26 cellular contexts compared by ENCODE assay signal in genomic region chr11:66471142-66471541, GRCh38. TPM values are rescaled to one million over a fixed set of nuclear protein-coding genes. Genes with fewer than 3 reads are reported as not detected.
DNase-seq lines count a peak whose midpoint lies in the region; ATAC-seq, FAIRE-seq and TF ChIP-seq lines count a peak whose summit lies in the region.
"Had no signal": no experiment of that assay in that cellular context is flagged by ENCODE, and none has a peak within 500 bp of the region (broad histone marks: within the 10 kb centered on the region; RNA-seq: fewer than 3 reads in every experiment).

No MANE protein-coding gene starts in this region.

- ATAC-seq in activated T-helper 17 cell treated with anti-CD3 and anti-CD28 coated beads, Interleukin-2, amount 50 U/mL, for 72 hours (replicated peaks), result no peak
- ATAC-seq in stimulated activated memory B cell treated with anti-CD40 and anti-IgM and Interleukin-4, amounts not matched to agents 10 μg/mL and 1 μg/mL and 100 μg/mL, for 72 hours, result no peak
- ATAC-seq: CD8-positive, alpha-beta T cell; HCT116; HepG2 had no signal

- TF ChIP-seq CTCF in kidney (IDR thresholded peaks at IDR 0.05; ENCODE audit: borderline replicate concordance, extremely low read depth, insufficient read depth), result no peak
- TF ChIP-seq CTCF in Calu3 (IDR thresholded peaks at IDR 0.05; ENCODE audit: unreplicated experiment), result no peak

- intact Hi-C loops in kidney (cut with DNase I), result no loop called here
- intact Hi-C loops in Calu3 (cut with micrococcal nuclease; ENCODE audit: unreplicated experiment), result no loop called here

- no TSS peak for BruUV-seq in Calu3 (replicated peaks; lab: Mats Ljungman, UMichigan)

- H3K4me3 Mint-ChIP-seq in activated CD4-positive, alpha-beta T cell treated with anti-CD3 and anti-CD28 coated beads, Interleukin-2, amount 10 ng/mL, durations not matched to agents 7 days and 5 days, result no peak overlapping the region
- no peak overlapping the region for H3K4me3 Mint-ChIP-seq in activated T-helper 17 cell treated with anti-CD3 and anti-CD28 coated beads, Interleukin-2, amount 50 U/mL, for 72 hours
- H3K4me3 Mint-ChIP-seq in stimulated activated memory B cell treated with anti-CD40 and anti-IgM and Interleukin-4, amounts not matched to agents 10 μg/mL and 1 μg/mL and 100 μg/mL, for 72 hours, result no peak overlapping the region
- H3K4me3 Mint-ChIP-seq in Calu3 (ENCODE audit: low read depth, unreplicated experiment), result no peak overlapping the region
- H3K4me3 Mint-ChIP-seq: CD14-positive monocyte; CD8-positive, alpha-beta T cell; HFFc6 had no signal

- H3K9ac ChIP-seq in kidney (ENCODE audit: low read length in 2 of 2), result no peak overlapping the region
- H3K9ac ChIP-seq: BLaER1 had no signal

- no peaks in the 10 kb centered on the region for H3K9me3 Mint-ChIP-seq in activated CD4-positive, alpha-beta T cell treated with anti-CD3 and anti-CD28 coated beads, Interleukin-2, amount 10 ng/mL, durations not matched to agents 7 days and 5 days
- H3K9me3 Mint-ChIP-seq in activated T-helper 17 cell treated with anti-CD3 and anti-CD28 coated beads, Interleukin-2, amount 50 U/mL, for 72 hours, result no peaks in the 10 kb centered on the region
- no peaks in the 10 kb centered on the region for H3K9me3 Mint-ChIP-seq in stimulated activated memory B cell treated with anti-CD40 and anti-IgM and Interleukin-4, amounts not matched to agents 10 μg/mL and 1 μg/mL and 100 μg/mL, for 72 hours
- no peaks in the 10 kb centered on the region for H3K9me3 Mint-ChIP-seq in Calu3 (ENCODE audit: low read depth, unreplicated experiment)
- H3K9me3 Mint-ChIP-seq: CD14-positive monocyte; CD8-positive, alpha-beta T cell; HFFc6; IgD-negative memory B cell had no signal

- H3K36me3 ChIP-seq in kidney (ENCODE audit: control insufficient read depth in 1 of 2, insufficient read depth in 2 of 2, low read length in 2 of 2), result peaks cover 5 to 6% of the 10 kb centered on the region in 2 donors

- FAIRE-seq in kidney (lab: Jason Lieb, UNC), result no peak
- FAIRE-seq: GM12892, GM18507, HepG2 had no signal

- peak overlapping the region; percentile 60 for H3K27ac Mint-ChIP-seq in activated CD4-positive, alpha-beta T cell treated with anti-CD3 and anti-CD28 coated beads, Interleukin-2, amount 10 ng/mL, durations not matched to agents 7 days and 5 days
- peak overlapping the region; percentile 31 for H3K27ac Mint-ChIP-seq in activated T-helper 17 cell treated with anti-CD3 and anti-CD28 coated beads, Interleukin-2, amount 50 U/mL, for 72 hours
- H3K27ac Mint-ChIP-seq in stimulated activated memory B cell treated with anti-CD40 and anti-IgM and Interleukin-4, amounts not matched to agents 10 μg/mL and 1 μg/mL and 100 μg/mL, for 72 hours, result peak overlapping the region; percentile 28
- H3K27ac Mint-ChIP-seq in Calu3 (ENCODE audit: unreplicated experiment), result no peak overlapping the region
- H3K27ac Mint-ChIP-seq: CD8-positive, alpha-beta T cell; HFFc6; IgD-negative memory B cell had no signal

- H3K36me3 Mint-ChIP-seq in activated CD4-positive, alpha-beta T cell treated with anti-CD3 and anti-CD28 coated beads, Interleukin-2, amount 10 ng/mL, durations not matched to agents 7 days and 5 days (ENCODE audit: low read depth), result no peaks in the 10 kb centered on the region
- H3K36me3 Mint-ChIP-seq in activated T-helper 17 cell treated with anti-CD3 and anti-CD28 coated beads, Interleukin-2, amount 50 U/mL, for 72 hours (ENCODE audit: low read depth), result peaks cover 20% of the 10 kb centered on the region
- peaks cover 6% of the 10 kb centered on the region for H3K36me3 Mint-ChIP-seq in stimulated activated memory B cell treated with anti-CD40 and anti-IgM and Interleukin-4, amounts not matched to agents 10 μg/mL and 1 μg/mL and 100 μg/mL, for 72 hours
- H3K36me3 Mint-ChIP-seq in Calu3 (ENCODE audit: insufficient read depth, unreplicated experiment), result peaks cover 29% of the 10 kb centered on the region

- H3K27ac ChIP-seq in kidney (ENCODE audit: low read depth in 2 of 2, low read length in 2 of 2), result no peak overlapping the region
- H3K27ac ChIP-seq: 22Rv1, BLaER1 had no signal

- H3K4me3 ChIP-seq in kidney (ENCODE audit: low read length in 2 of 2), result no peak overlapping the region
- H3K4me3 ChIP-seq: BLaER1 had no signal

- POLR2A ChIA-PET in activated CD4-positive, alpha-beta T cell treated with anti-CD3 and anti-CD28 coated beads, Interleukin-2, amount 10 ng/mL, durations not matched to agents 7 days and 5 days (lab: Charles Lee), result no interaction called here

- no peaks in the 10 kb centered on the region for H3K9me3 ChIP-seq in kidney (ENCODE audit: control insufficient read depth in 1 of 2, low read length in 2 of 2)
- H3K9me3 ChIP-seq: BLaER1 had no signal

- CTCF ChIA-PET in activated CD4-positive, alpha-beta T cell treated with anti-CD3 and anti-CD28 coated beads, Interleukin-2, amount 10 ng/mL, durations not matched to agents 7 days and 5 days (lab: Charles Lee), result interaction anchor here (0.6 to 2.1 kb wide), 5 partner anchors 8 to 188 kb away, joined by 3 to 8 read pairs (median 4); partner anchors contain the start of gene DPP3
- CTCF ChIA-PET in Calu3 (lab: Charles Lee), result interaction anchor here (1.2 kb wide), 1 partner anchor 9 kb away, joined by 4 read pairs; the partner anchor contains the start of gene DPP3

- peaks cover 2% of the 10 kb centered on the region for H3K27me3 Mint-ChIP-seq in activated CD4-positive, alpha-beta T cell treated with anti-CD3 and anti-CD28 coated beads, Interleukin-2, amount 10 ng/mL, durations not matched to agents 7 days and 5 days
- no peaks in the 10 kb centered on the region for H3K27me3 Mint-ChIP-seq in activated T-helper 17 cell treated with anti-CD3 and anti-CD28 coated beads, Interleukin-2, amount 50 U/mL, for 72 hours
- no peaks in the 10 kb centered on the region for H3K27me3 Mint-ChIP-seq in stimulated activated memory B cell treated with anti-CD40 and anti-IgM and Interleukin-4, amounts not matched to agents 10 μg/mL and 1 μg/mL and 100 μg/mL, for 72 hours
- no peaks in the 10 kb centered on the region for H3K27me3 Mint-ChIP-seq in Calu3 (ENCODE audit: unreplicated experiment)
- H3K27me3 Mint-ChIP-seq: IgD-negative memory B cell had no signal

- peaks cover 6 to 8% of the 10 kb centered on the region in 2 donors for H3K4me1 ChIP-seq in kidney (ENCODE audit: control insufficient read depth in 1 of 2, insufficient read depth in 1 of 2, low read depth in 1 of 2, low read length in 2 of 2)

- DNase-seq in activated CD4-positive, alpha-beta T cell treated with anti-CD3 and anti-CD28 coated beads, Interleukin-2, amount 10 ng/mL, durations not matched to agents 7 days and 5 days, result no peak
- DNase-seq in activated CD4-positive, alpha-beta T cell treated with anti-CD3 and anti-CD28 coated beads for 4 hours, result no peak
- DNase-seq in kidney (peak; percentile 70), NCI-H2107 (lab: John Stamatoyannopoulos, UW) (no peak), Calu3 (no peak), NCI-H1048 (lab: John Stamatoyannopoulos, UW) (no peak)
- DNase-seq: CD8-positive, alpha-beta T cell; DMS 273 treated with DMSO at 0.1 percent for 48 hours; DMS53; DND-41; EL; GOT3; H7; HFFc6 had no signal

- H3K4me1 Mint-ChIP-seq in activated CD4-positive, alpha-beta T cell treated with anti-CD3 and anti-CD28 coated beads, Interleukin-2, amount 10 ng/mL, durations not matched to agents 7 days and 5 days, result peaks cover 19% of the 10 kb centered on the region
- H3K4me1 Mint-ChIP-seq in activated T-helper 17 cell treated with anti-CD3 and anti-CD28 coated beads, Interleukin-2, amount 50 U/mL, for 72 hours, result no peaks in the 10 kb centered on the region
- peaks cover 18% of the 10 kb centered on the region for H3K4me1 Mint-ChIP-seq in stimulated activated memory B cell treated with anti-CD40 and anti-IgM and Interleukin-4, amounts not matched to agents 10 μg/mL and 1 μg/mL and 100 μg/mL, for 72 hours
- peaks cover 8% of the 10 kb centered on the region for H3K4me1 Mint-ChIP-seq in Calu3 (ENCODE audit: low read depth, unreplicated experiment)

RNA-seq across cellular contexts. Expression of gene PELI3, which starts 4.4 kb away (rescaled TPM):
- total RNA-seq in activated CD4-positive, alpha-beta T cell treated with anti-CD3 and anti-CD28 coated beads, Interleukin-2, amount 10 ng/mL, durations not matched to agents 7 days and 5 days, result 1 to 10 TPM; 6.7 to 7.2 TPM
- total RNA-seq in activated T-helper 17 cell treated with anti-CD3 and anti-CD28 coated beads, Interleukin-2, amount 50 U/mL, for 72 hours, result 10 to 100 TPM in 1 of 2 donors, 1 to 10 TPM in 1; 8.1 to 17.5 TPM
- 8.1 TPM for total RNA-seq in kidney
- 9.1 TPM for polyA plus RNA-seq in kidney (ENCODE audit: insufficient read depth, low read depth, low replicate concordance)
- 7.6 and 8.1 TPM in 2 replicates for total RNA-seq in Calu3 (2022)

RNA-seq across cellular contexts. Expression of gene DPP3, which starts 9.1 kb away (rescaled TPM):
- 10 to 100 TPM; 78.4 to 82.3 TPM for total RNA-seq in activated CD4-positive, alpha-beta T cell treated with anti-CD3 and anti-CD28 coated beads, Interleukin-2, amount 10 ng/mL, durations not matched to agents 7 days and 5 days
- 100 to 1,000 TPM in 1 of 2 donors, 10 to 100 TPM in 1; 67.9 to 117 TPM for total RNA-seq in activated T-helper 17 cell treated with anti-CD3 and anti-CD28 coated beads, Interleukin-2, amount 50 U/mL, for 72 hours
- total RNA-seq in kidney, result 41.7 TPM
- polyA plus RNA-seq in kidney (ENCODE audit: insufficient read depth, low read depth, low replicate concordance), result 32.9 TPM
- 57.4 and 58.0 TPM in 2 replicates for total RNA-seq in Calu3 (2022)

RNA-seq across cellular contexts. Expression of gene MRPL11, which starts 32.5 kb away (rescaled TPM):
- 10 to 100 TPM; 72.4 to 76.4 TPM for total RNA-seq in activated CD4-positive, alpha-beta T cell treated with anti-CD3 and anti-CD28 coated beads, Interleukin-2, amount 10 ng/mL, durations not matched to agents 7 days and 5 days
- 100 to 1,000 TPM in 1 of 2 donors, 10 to 100 TPM in 1; 56.1 to 131 TPM for total RNA-seq in activated T-helper 17 cell treated with anti-CD3 and anti-CD28 coated beads, Interleukin-2, amount 50 U/mL, for 72 hours
- 34.1 TPM for total RNA-seq in kidney
- 97.3 TPM for polyA plus RNA-seq in kidney (ENCODE audit: insufficient read depth, low read depth, low replicate concordance)
- total RNA-seq in Calu3 (2022), result 76.1 and 79.6 TPM in 2 replicates

RNA-seq across cellular contexts. Expression of gene BBS1, which starts 39.3 kb away (rescaled TPM):
- total RNA-seq in activated CD4-positive, alpha-beta T cell treated with anti-CD3 and anti-CD28 coated beads, Interleukin-2, amount 10 ng/mL, durations not matched to agents 7 days and 5 days, result 10 to 100 TPM; 13.3 to 17.4 TPM
- total RNA-seq in activated T-helper 17 cell treated with anti-CD3 and anti-CD28 coated beads, Interleukin-2, amount 50 U/mL, for 72 hours, result 10 to 100 TPM; 16.4 to 17.2 TPM
- total RNA-seq in kidney (85.4 TPM), Calu3 (2022) (32.2 and 38.2 TPM in 2 replicates)
- 30.1 TPM for polyA plus RNA-seq in kidney (ENCODE audit: insufficient read depth, low read depth, low replicate concordance)

RNA-seq across cellular contexts. Expression of gene NPAS4, which starts 50.3 kb away (rescaled TPM):
- total RNA-seq in activated CD4-positive, alpha-beta T cell treated with anti-CD3 and anti-CD28 coated beads, Interleukin-2, amount 10 ng/mL, durations not matched to agents 7 days and 5 days, result under 1 TPM; 0.27 to 0.52 TPM
- under 1 TPM; 0.21 to 0.28 TPM for total RNA-seq in activated T-helper 17 cell treated with anti-CD3 and anti-CD28 coated beads, Interleukin-2, amount 50 U/mL, for 72 hours
- total RNA-seq in kidney (0.19 TPM), Calu3 (2022) (not detected in 2 replicates)
- not detected for polyA plus RNA-seq in kidney (ENCODE audit: insufficient read depth, low read depth, low replicate concordance)
- total RNA-seq: A673; CD8-positive, alpha-beta T cell; G401; H7; HepG2 had no signal
- polyA plus RNA-seq: CD14-positive monocyte, HepG2, IgD-negative memory B cell had no signal
